8 cellular contexts compared by ENCODE assay signal in the genomic region with DNA sequence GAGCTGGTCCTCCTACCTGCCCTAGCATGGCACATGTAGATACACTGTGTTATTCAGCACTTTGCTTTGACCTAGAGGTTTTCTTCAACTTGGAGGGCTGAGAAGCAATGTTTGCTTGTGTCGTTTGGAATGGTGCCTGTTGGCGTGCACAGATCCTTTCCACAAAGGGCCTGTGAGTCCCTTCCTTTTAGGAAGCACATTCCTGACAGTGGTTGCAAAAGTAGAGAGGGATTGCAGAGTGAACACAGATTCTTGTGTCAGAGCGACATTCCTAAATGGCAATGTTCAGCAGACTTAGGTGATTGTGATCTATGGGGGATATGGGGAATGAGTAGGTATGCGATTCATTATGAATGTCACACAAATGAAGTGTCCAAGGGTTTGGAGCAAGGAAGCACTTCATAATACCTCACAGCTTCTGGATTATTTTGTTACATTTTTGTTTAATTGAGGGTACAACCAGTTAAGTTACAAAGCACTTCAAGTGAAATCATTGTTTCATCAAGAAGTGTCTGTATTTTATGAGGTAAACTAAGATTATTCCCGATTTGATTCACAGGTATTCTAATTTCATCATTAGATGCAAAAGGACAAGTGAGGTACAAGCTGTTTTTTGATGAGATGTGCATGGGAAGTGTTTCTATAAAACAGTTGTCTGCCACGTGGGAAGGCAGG. TPM values are rescaled to one million over a fixed set of nuclear protein-coding genes. Genes with fewer than 3 reads are reported as not detected.
DNase-seq lines count a peak whose midpoint lies in the region; ATAC-seq and TF ChIP-seq lines count a peak whose summit lies in the region.

No MANE protein-coding gene starts in this region.

- H3K27ac Mint-ChIP-seq in activated T-helper 2 cell treated with anti-CD3 and anti-CD28 coated beads, Interferon-gamma antibody, Interleukin-2, Interleukin-4, amounts not matched to agents 10 μg/mL and 5 μg/mL and 100 μg/mL, durations not matched to agents 14 hours and 24 hours and 36 hours, result peak overlapping the region; percentile 1

- H3K4me1 Mint-ChIP-seq in activated T-helper 2 cell treated with anti-CD3 and anti-CD28 coated beads, Interferon-gamma antibody, Interleukin-2, Interleukin-4, amounts not matched to agents 10 μg/mL and 5 μg/mL and 100 μg/mL, durations not matched to agents 14 hours and 24 hours and 36 hours (ENCODE audit: low read depth), result peaks cover 31% of the 10 kb centered on the region

- no peaks in the 10 kb centered on the region for H3K9me3 Mint-ChIP-seq in activated T-helper 2 cell treated with anti-CD3 and anti-CD28 coated beads, Interferon-gamma antibody, Interleukin-2, Interleukin-4, amounts not matched to agents 10 μg/mL and 5 μg/mL and 100 μg/mL, durations not matched to agents 14 hours and 24 hours and 36 hours

- no peak for ATAC-seq in GM18907 (IDR thresholded peaks at IDR 0.05; ENCODE audit: unreplicated experiment)

- TF ChIP-seq CTCF in spleen (IDR thresholded peaks at IDR 0.05 in 8 of 11, conservative IDR thresholded peaks at IDR 0.05 in 3 of 11), result no peak

- H3K4me3 ChIP-seq in HUES6 (ENCODE audit: low read depth, low read length), result peak overlapping the region; percentile 69
- H3K4me3 ChIP-seq in iPS-15b (ENCODE audit: low read depth, low read length), result peak overlapping the region; percentile 84
- H3K4me3 ChIP-seq in spleen, result peak overlapping the region in 6 of 8 donors; percentile 54 to 72 (median 62)

- H3K27me3 ChIP-seq in HUES6 (ENCODE audit: control insufficient read depth, insufficient read depth, low read length) (peaks cover 4% of the 10 kb centered on the region; the same call in 1 of the 2 replicates), iPS-15b (ENCODE audit: control insufficient read depth, insufficient read depth, low read length) (no peaks in the 10 kb centered on the region), spleen (replicated peaks in 1 of 7) (peaks cover 0 to 4% (median 0%) of the 10 kb centered on the region in 7 donors)

- H3K36me3 ChIP-seq in HUES6 (ENCODE audit: control insufficient read depth, insufficient read depth, low read length), result no peaks in the 10 kb centered on the region
- no peaks in the 10 kb centered on the region for H3K36me3 ChIP-seq in iPS-15b (ENCODE audit: control insufficient read depth, insufficient read depth, low read length)
- peaks cover 0 to 2% (median 0%) of the 10 kb centered on the region in 6 donors for H3K36me3 ChIP-seq in spleen

- H3K36me3 Mint-ChIP-seq in activated T-helper 2 cell treated with anti-CD3 and anti-CD28 coated beads, Interferon-gamma antibody, Interleukin-2, Interleukin-4, amounts not matched to agents 10 μg/mL and 5 μg/mL and 100 μg/mL, durations not matched to agents 14 hours and 24 hours and 36 hours (ENCODE audit: low read depth), result no peaks in the 10 kb centered on the region

- no peak for DNase-seq in activated T-helper 2 cell treated with anti-CD3 and anti-CD28 coated beads, Interferon-gamma antibody, Interleukin-2, Interleukin-4, amounts not matched to agents 10 μg/mL and 5 μg/mL and 100 μg/mL, durations not matched to agents 14 hours and 24 hours and 36 hours (ENCODE audit: low spot score)
- DNase-seq in spleen (no peak), LoVo (ENCODE audit: low spot score) (no peak), HuH-7 (ENCODE audit: low spot score) (no peak), HK-2 (ENCODE audit: unreplicated experiment) (no peak)

- peaks cover 12% of the 10 kb centered on the region for H3K27me3 Mint-ChIP-seq in activated T-helper 2 cell treated with anti-CD3 and anti-CD28 coated beads, Interferon-gamma antibody, Interleukin-2, Interleukin-4, amounts not matched to agents 10 μg/mL and 5 μg/mL and 100 μg/mL, durations not matched to agents 14 hours and 24 hours and 36 hours (ENCODE audit: low read depth)

- peaks cover 25% of the 10 kb centered on the region for H3K4me1 ChIP-seq in HUES6 (ENCODE audit: control insufficient read depth, insufficient read depth, low read length)
- H3K4me1 ChIP-seq in iPS-15b (ENCODE audit: control insufficient read depth, insufficient read depth, low read length), result peaks cover 19% of the 10 kb centered on the region
- H3K4me1 ChIP-seq in spleen, result peaks cover 0 to 50% (median 30%) of the 10 kb centered on the region in 6 donors

- H3K27ac ChIP-seq in HUES6 (ENCODE audit: low read depth, low read length), result no peak overlapping the region
- peak overlapping the region in 4 of 8 donors; percentile 84 to 92 (median 88) for H3K27ac ChIP-seq in spleen

- intact Hi-C loops in activated T-helper 2 cell treated with anti-CD3 and anti-CD28 coated beads, Interferon-gamma antibody, Interleukin-2, Interleukin-4, amounts not matched to agents 10 μg/mL and 5 μg/mL and 100 μg/mL, durations not matched to agents 14 hours and 24 hours and 36 hours (cut with micrococcal nuclease), result loop anchor here (2.0 to 5.0 kb wide), 2 partner anchors 58 to 101 kb away; no protein-coding TSS in a partner anchor
- intact Hi-C loops in spleen (cut with DNase I; ENCODE audit: low total_unique reads), result no loop called here

- TF ChIP-seq POLR2A in spleen (IDR thresholded peaks at IDR 0.05), result no peak

- no peak overlapping the region for H3K9ac ChIP-seq in HUES6 (ENCODE audit: low read length)
- H3K9ac ChIP-seq in iPS-15b (ENCODE audit: low read depth, low read length), result no peak overlapping the region

- 62 to 71% (median 66%) methylated on average over 6 of the region's 6 CpGs for WGBS in spleen, 5 donors

- H3K9me3 ChIP-seq in HUES6 (ENCODE audit: control insufficient read depth, insufficient read depth, low read depth, low read length), result no peaks in the 10 kb centered on the region
- H3K9me3 ChIP-seq in iPS-15b (ENCODE audit: control insufficient read depth, insufficient read depth, low read length), result no peaks in the 10 kb centered on the region
- no peaks in the 10 kb centered on the region for H3K9me3 ChIP-seq in spleen

- H3K4me3 Mint-ChIP-seq in activated T-helper 2 cell treated with anti-CD3 and anti-CD28 coated beads, Interferon-gamma antibody, Interleukin-2, Interleukin-4, amounts not matched to agents 10 μg/mL and 5 μg/mL and 100 μg/mL, durations not matched to agents 14 hours and 24 hours and 36 hours (ENCODE audit: low read depth), result peak overlapping the region; percentile 84

RNA-seq across cellular contexts. Expression of a gene that starts 0.7 kb away (rescaled TPM):
- 4.0 and 5.7 TPM in 2 replicates for total RNA-seq in activated T-helper 2 cell treated with anti-CD3 and anti-CD28 coated beads, Interferon-gamma antibody, Interleukin-2, Interleukin-4, amounts not matched to agents 10 μg/mL and 5 μg/mL and 100 μg/mL, durations not matched to agents 14 hours and 24 hours and 36 hours
- total RNA-seq in spleen, result 10 to 100 TPM; 36.0 to 82.5 (median 53.7) TPM
- 10 to 100 TPM in 2 of 3 donors, 1 to 10 TPM in 1; 6.5 to 13.3 (median 10.2) TPM for polyA plus RNA-seq in spleen
